1 cellular context compared by ENCODE assay signal in the genomic region with DNA sequence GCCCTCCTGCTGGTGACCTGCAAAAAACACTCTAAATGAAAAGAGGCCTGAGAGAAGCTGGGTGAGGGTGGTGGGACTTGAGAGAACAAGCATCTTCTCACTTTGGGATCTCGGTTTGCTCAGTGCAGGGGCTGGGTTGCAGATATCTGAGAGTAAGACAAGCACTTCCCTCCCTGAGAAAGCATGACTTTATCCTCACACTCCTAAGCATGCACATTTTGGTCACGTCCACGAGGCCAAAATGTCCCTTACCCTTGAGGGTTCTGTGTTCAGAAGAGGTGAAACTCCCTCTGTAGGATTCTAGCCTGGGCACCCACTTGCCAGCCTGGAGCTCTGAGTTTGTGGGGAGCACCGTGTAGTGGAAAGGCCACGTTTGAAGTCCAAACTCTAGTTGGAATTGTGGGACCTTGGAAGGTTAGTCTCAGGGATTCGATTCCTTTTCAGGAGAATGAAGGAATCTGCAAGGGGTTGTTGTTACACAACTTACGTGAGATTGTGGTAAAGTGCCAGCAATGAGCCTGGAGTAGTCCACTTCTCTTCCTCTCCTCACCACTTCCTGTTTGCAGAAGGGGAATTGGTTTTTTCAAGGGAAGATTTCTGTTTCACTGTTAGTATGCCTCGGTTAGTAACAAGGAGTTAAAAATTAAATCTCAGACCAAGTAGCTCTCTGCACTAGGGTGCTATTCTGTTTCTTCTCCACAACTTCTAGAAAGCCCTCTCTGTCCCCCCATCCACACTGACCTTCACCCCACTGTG.
A peak's percentile ranks its signal among the peaks of the same experiment; 100 is the strongest.
TF ChIP-seq lines count a peak whose summit lies in the region.

No MANE protein-coding gene starts in this region.

TF ChIP-seq in GM12878, 131 proteins besides CTCF, POLR2A, EP300 and RAD21 (continued from another document):
- TF ChIP-seq, protein P1, sequence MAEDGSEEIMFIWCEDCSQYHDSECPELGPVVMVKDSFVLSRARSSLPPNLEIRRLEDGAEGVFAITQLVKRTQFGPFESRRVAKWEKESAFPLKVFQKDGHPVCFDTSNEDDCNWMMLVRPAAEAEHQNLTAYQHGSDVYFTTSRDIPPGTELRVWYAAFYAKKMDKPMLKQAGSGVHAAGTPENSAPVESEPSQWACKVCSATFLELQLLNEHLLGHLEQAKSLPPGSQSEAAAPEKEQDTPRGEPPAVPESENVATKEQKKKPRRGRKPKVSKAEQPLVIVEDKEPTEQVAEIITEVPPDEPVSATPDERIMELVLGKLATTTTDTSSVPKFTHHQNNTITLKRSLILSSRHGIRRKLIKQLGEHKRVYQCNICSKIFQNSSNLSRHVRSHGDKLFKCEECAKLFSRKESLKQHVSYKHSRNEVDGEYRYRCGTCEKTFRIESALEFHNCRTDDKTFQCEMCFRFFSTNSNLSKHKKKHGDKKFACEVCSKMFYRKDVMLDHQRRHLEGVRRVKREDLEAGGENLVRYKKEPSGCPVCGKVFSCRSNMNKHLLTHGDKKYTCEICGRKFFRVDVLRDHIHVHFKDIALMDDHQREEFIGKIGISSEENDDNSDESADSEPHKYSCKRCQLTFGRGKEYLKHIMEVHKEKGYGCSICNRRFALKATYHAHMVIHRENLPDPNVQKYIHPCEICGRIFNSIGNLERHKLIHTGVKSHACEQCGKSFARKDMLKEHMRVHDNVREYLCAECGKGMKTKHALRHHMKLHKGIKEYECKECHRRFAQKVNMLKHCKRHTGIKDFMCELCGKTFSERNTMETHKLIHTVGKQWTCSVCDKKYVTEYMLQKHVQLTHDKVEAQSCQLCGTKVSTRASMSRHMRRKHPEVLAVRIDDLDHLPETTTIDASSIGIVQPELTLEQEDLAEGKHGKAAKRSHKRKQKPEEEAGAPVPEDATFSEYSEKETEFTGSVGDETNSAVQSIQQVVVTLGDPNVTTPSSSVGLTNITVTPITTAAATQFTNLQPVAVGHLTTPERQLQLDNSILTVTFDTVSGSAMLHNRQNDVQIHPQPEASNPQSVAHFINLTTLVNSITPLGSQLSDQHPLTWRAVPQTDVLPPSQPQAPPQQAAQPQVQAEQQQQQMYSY (CRISPR knock-in tag; IDR thresholded peaks at IDR 0.05): no peak
- TF ChIP-seq BRCA1 (IDR thresholded peaks at IDR 0.05; ENCODE audit: low read depth, low read length) (no peak), EGR1 (IDR thresholded peaks at IDR 0.05; ENCODE audit: borderline replicate concordance in 1 of 2, low read depth in 2 of 2, low read length in 2 of 2) (0 out of 3 replicates have a peak, but pooled peaks of 1 of the 2 experiments have one; percentile 11), YBX1 (IDR thresholded peaks at IDR 0.05) (no peak), ZNF274 (IDR thresholded peaks at IDR 0.05; ENCODE audit: insufficient read depth, insufficient read length) (no peak), GABPA (IDR thresholded peaks at IDR 0.05; ENCODE audit: low read depth) (no peak), TCF7 (IDR thresholded peaks at IDR 0.05; ENCODE audit: borderline replicate concordance) (no peak), BCL11A (IDR thresholded peaks at IDR 0.05; ENCODE audit: low read depth, low read length) (no peak), ZSCAN29 (IDR thresholded peaks at IDR 0.05) (no peak), NFIC (IDR thresholded peaks at IDR 0.05; ENCODE audit: low read depth, low read length) (peak; percentile 71), NFXL1 (IDR thresholded peaks at IDR 0.05; ENCODE audit: borderline replicate concordance) (no peak), BACH1 (IDR thresholded peaks at IDR 0.05; ENCODE audit: borderline replicate concordance) (no peak), PML (IDR thresholded peaks at IDR 0.05; ENCODE audit: low read length) (no peak), MTA3 (IDR thresholded peaks at IDR 0.05; ENCODE audit: borderline replicate concordance, low read length) (no peak), RAD51 (IDR thresholded peaks at IDR 0.05) (no peak), SMAD1 (IDR thresholded peaks at IDR 0.05; ENCODE audit: low read depth, partially characterized antibody) (no peak)
- TF ChIP-seq, protein P2, sequence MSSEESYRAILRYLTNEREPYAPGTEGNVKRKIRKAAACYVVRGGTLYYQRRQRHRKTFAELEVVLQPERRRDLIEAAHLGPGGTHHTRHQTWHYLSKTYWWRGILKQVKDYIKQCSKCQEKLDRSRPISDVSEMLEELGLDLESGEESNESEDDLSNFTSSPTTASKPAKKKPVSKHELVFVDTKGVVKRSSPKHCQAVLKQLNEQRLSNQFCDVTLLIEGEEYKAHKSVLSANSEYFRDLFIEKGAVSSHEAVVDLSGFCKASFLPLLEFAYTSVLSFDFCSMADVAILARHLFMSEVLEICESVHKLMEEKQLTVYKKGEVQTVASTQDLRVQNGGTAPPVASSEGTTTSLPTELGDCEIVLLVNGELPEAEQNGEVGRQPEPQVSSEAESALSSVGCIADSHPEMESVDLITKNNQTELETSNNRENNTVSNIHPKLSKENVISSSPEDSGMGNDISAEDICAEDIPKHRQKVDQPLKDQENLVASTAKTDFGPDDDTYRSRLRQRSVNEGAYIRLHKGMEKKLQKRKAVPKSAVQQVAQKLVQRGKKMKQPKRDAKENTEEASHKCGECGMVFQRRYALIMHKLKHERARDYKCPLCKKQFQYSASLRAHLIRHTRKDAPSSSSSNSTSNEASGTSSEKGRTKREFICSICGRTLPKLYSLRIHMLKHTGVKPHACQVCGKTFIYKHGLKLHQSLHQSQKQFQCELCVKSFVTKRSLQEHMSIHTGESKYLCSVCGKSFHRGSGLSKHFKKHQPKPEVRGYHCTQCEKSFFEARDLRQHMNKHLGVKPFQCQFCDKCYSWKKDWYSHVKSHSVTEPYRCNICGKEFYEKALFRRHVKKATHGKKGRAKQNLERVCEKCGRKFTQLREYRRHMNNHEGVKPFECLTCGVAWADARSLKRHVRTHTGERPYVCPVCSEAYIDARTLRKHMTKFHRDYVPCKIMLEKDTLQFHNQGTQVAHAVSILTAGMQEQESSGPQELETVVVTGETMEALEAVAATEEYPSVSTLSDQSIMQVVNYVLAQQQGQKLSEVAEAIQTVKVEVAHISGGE (CRISPR knock-in tag; IDR thresholded peaks at IDR 0.05): no peak
- TF ChIP-seq, protein P3, sequence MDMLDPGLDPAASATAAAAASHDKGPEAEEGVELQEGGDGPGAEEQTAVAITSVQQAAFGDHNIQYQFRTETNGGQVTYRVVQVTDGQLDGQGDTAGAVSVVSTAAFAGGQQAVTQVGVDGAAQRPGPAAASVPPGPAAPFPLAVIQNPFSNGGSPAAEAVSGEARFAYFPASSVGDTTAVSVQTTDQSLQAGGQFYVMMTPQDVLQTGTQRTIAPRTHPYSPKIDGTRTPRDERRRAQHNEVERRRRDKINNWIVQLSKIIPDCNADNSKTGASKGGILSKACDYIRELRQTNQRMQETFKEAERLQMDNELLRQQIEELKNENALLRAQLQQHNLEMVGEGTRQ (IDR thresholded peaks at IDR 0.05; ENCODE audit: borderline replicate concordance, low read depth, low read length): no peak
